In the genomic region with DNA sequence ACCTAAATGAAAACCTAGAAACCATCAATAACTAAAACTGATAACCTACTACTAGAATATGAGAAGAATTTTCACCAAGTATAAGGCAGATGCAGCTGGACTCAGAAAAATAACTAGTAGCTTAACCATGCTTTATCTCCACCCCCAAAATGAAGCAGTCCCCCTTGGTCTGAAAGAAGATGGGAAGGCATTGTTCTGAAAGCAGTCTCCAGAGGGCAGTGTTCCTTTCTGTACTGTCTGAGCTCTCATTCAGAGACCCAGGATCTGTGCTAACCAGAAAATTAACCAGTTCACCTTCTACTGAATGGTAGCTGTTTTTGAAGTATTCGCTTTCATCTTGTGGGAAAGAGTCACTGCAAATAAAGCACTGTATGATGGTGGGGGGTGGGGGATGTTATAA, we compare ENCODE assay signal across 8 cellular contexts.
A peak's percentile ranks its signal among the peaks of the same experiment; 100 is the strongest.
DNase-seq lines count a peak whose midpoint lies in the region; ATAC-seq, FAIRE-seq and TF ChIP-seq lines count a peak whose summit lies in the region.

No MANE protein-coding gene starts in this region.

- peak; percentile 58 to 66 for TF ChIP-seq RAD21 in H1 (IDR thresholded peaks at IDR 0.05 in 1 of 2, conservative IDR thresholded peaks at IDR 0.05 in 1 of 2; ENCODE audit: low read depth in 2 of 2, low read length in 2 of 2)

- H2BK12ac ChIP-seq in H1 (ENCODE audit: low read depth, low read length), result no peak overlapping the region

- H3K23me2 ChIP-seq in H1 (ENCODE audit: low read depth, low read length), result no peaks in the 10 kb centered on the region

- no peak overlapping the region for H3K9ac ChIP-seq in H1 (replicated peaks in 1 of 4; ENCODE audit: extremely low read depth in 1 of 4, low read depth in 3 of 4, low read length in 3 of 4)

- no peak overlapping the region for H3K4me2 ChIP-seq in H1 (ENCODE audit: insufficient read depth in 1 of 2, low read depth in 2 of 2, low read length in 2 of 2)

- H2BK120ac ChIP-seq in H1 (replicated peaks; ENCODE audit: low read depth, low read length), result no peak overlapping the region

- H3K56ac ChIP-seq in H1 (replicated peaks; ENCODE audit: insufficient read length, low read depth, low read length), result no peak overlapping the region

- in situ Hi-C loops in ACHN (cut with HindIII; ENCODE audit: low pct_ligation_motif_present, low pct_unique_long_range_greater_than_20kb, low sequenced_read_pairs), result no loop called here

- H3K27ac ChIP-seq in H1 (ENCODE audit: low read depth, low read length), result no peak overlapping the region

- peaks cover 0 to 5% (median 3%) of the 10 kb centered on the region in 4 experiments; a peak in 2 of 7 replicates for H3K4me1 ChIP-seq in H1 (replicated peaks in 1 of 4; ENCODE audit: control insufficient read depth in 3 of 4, insufficient read depth in 4 of 4, low read length in 3 of 4)

- H4K8ac ChIP-seq in H1 (ENCODE audit: extremely low read depth, insufficient read depth, low read length), result no peak overlapping the region

- ATAC-seq in HG02973 (IDR thresholded peaks at IDR 0.05; ENCODE audit: unreplicated experiment) (no peak), GM18517 (IDR thresholded peaks at IDR 0.05; ENCODE audit: unreplicated experiment) (no peak)

- no peak overlapping the region for H2AK5ac ChIP-seq in H1 (ENCODE audit: low read depth, low read length)

- H2BK5ac ChIP-seq in H1 (ENCODE audit: low read depth, low read length), result no peak overlapping the region

- TF ChIP-seq CTCF in H1 (IDR thresholded peaks at IDR 0.05; ENCODE audit: control extremely low read depth in 1 of 3, insufficient read depth in 1 of 3, low read depth in 1 of 3, low read length in 3 of 3), result peak in 2 of 3 experiments; percentile 63 to 79; a peak in 3 of 4 replicates

- TF ChIP-seq POLR2A in GM12892 (IDR thresholded peaks at IDR 0.05; ENCODE audit: low read depth, low read length), result no peak
- no peak for TF ChIP-seq POLR2A in H1 (IDR thresholded peaks at IDR 0.05; ENCODE audit: control extremely low read depth in 1 of 2, low read depth in 2 of 2, low read length in 2 of 2)

- TF ChIP-seq EP300 in H1 (IDR thresholded peaks at IDR 0.05; ENCODE audit: borderline replicate concordance in 1 of 2, low read depth in 2 of 2, low read length in 2 of 2), result no peak

- no peak overlapping the region for H4K5ac ChIP-seq in H1 (ENCODE audit: insufficient read length, low read depth, low read length)

- no peak overlapping the region for H2BK15ac ChIP-seq in H1 (ENCODE audit: low read length)

- no peaks in the 10 kb centered on the region for H3K27me3 ChIP-seq in H1 (replicated peaks in 1 of 4; ENCODE audit: control insufficient read depth in 3 of 4, extremely low read depth in 1 of 4, insufficient read depth in 3 of 4, low read length in 3 of 4)

- CTCF ChIA-PET in H1 (lab: Charles Lee; ENCODE audit: partially characterized antibody), result interaction anchor here (0.6 to 2.2 kb wide), 17 partner anchors 9 to 742 kb away, joined by 3 to 11 read pairs (median 4); no protein-coding TSS in a partner anchor

- H3K9me3 ChIP-seq in H1 (ENCODE audit: insufficient read depth in 2 of 2, low read depth in 1 of 2, low read length in 1 of 2), result no peaks in the 10 kb centered on the region

- no peak overlapping the region for H3K4me3 ChIP-seq in H1 (ENCODE audit: extremely low read depth in 1 of 4, insufficient read depth in 2 of 4, low read depth in 3 of 4, low read length in 4 of 4)

- POLR2A ChIA-PET in H1 (lab: Charles Lee; ENCODE audit: partially characterized antibody), result no interaction called here

- peak; percentile 60 for DNase-seq in ACHN
- DNase-seq in GM12892 (ENCODE audit: insufficient read length), result no peak
- DNase-seq in NCI-H460 (ENCODE audit: extremely low read depth, low read depth), result peak; percentile 12
- peak in 1 of 2 experiments; percentile 2 for DNase-seq in H1 (ENCODE audit: low read depth in 1 of 2, low spot score in 2 of 2)
- peak; percentile 3 for DNase-seq in pons (ENCODE audit: low spot score)
- no peak for DNase-seq in activated CD4-positive, alpha-beta T cell treated with anti-CD3 and anti-CD28 coated beads, Interleukin-2, amount 50 U/mL, for 48 hours

- H2AFZ ChIP-seq in H1 (ENCODE audit: low read length), result no peak overlapping the region

- no peaks in the 10 kb centered on the region for H3K36me3 ChIP-seq in H1 (ENCODE audit: control insufficient read depth in 2 of 4, insufficient read depth in 4 of 4, low read length in 3 of 4)

- no peaks in the 10 kb centered on the region for H4K20me1 ChIP-seq in H1 (replicated peaks in 1 of 2; ENCODE audit: control insufficient read depth in 1 of 2, insufficient read depth in 2 of 2, low read length in 2 of 2)

- FAIRE-seq in GM12892 (lab: Jason Lieb, UNC) (peak; percentile 61), H1 (lab: Jason Lieb, UNC) (peak; percentile 89)

- H3K79me2 ChIP-seq in H1 (ENCODE audit: control insufficient read depth in 1 of 2, insufficient read depth in 2 of 2, low read length in 2 of 2), result no peaks in the 10 kb centered on the region

- no peak overlapping the region for H4K91ac ChIP-seq in H1 (replicated peaks; ENCODE audit: insufficient read length, low read length)

- no peak overlapping the region for H3K14ac ChIP-seq in H1 (ENCODE audit: insufficient read length)

- H2BK20ac ChIP-seq in H1 (ENCODE audit: low read length), result no peak overlapping the region

- H3K4ac ChIP-seq in H1 (replicated peaks; ENCODE audit: insufficient read length, low read depth, low read length), result no peak overlapping the region

- 64% methylated on average over 1 of the region's 1 CpG; no CpG with 5 or more reads in 1 of the 2 experiments for WGBS in H1 (ENCODE audit: extremely low coverage in 1 of 2, insufficient coverage in 1 of 2, insufficient read length in 1 of 2, insufficient replicate concordance in 2 of 2, low coverage in 1 of 2, low lambda C conversion rate in 2 of 2, missing lambda C conversion rate in 1 of 2), 2 experiments

- H3K18ac ChIP-seq in H1 (ENCODE audit: extremely low read depth, low read length), result no peak overlapping the region

- no peaks in the 10 kb centered on the region for H3K79me1 ChIP-seq in H1 (ENCODE audit: low read depth, low read length)

- no peak overlapping the region for H3K23ac ChIP-seq in H1 (ENCODE audit: insufficient read length)

TF ChIP-seq in H1, 55 proteins besides CTCF, POLR2A, EP300 and RAD21 (continues in another document):
- 0 out of 2 replicates have a peak, but pooled peaks have one; percentile 13 for TF ChIP-seq YY1 (IDR thresholded peaks at IDR 0.05; ENCODE audit: low read depth, low read length)
- TF ChIP-seq BRCA1 (IDR thresholded peaks at IDR 0.05; ENCODE audit: low read depth, low read length), result no peak
- TF ChIP-seq KDM5A (IDR thresholded peaks at IDR 0.05; ENCODE audit: low read length), result no peak

Comparison
In these comparisons a context has a peak if more than half of its experiments do, and no peak if none do; other contexts are left out.
1. DNase-seq: peak in ACHN (single experiment), NCI-H460 (single experiment) and pons (single experiment); none in GM12892 (single experiment) and activated CD4-positive, alpha-beta T cell treated with anti-CD3 and anti-CD28 coated beads, Interleukin-2, amount 50 U/mL, for 48 hours (0 of 2).